18 cellular contexts compared by ENCODE assay signal in genomic region chr5:95241635-95242034, GRCh38. TPM values are rescaled to one million over a fixed set of nuclear protein-coding genes. Genes with fewer than 3 reads are reported as not detected.
DNase-seq lines count a peak whose midpoint lies in the region; ATAC-seq, FAIRE-seq and TF ChIP-seq lines count a peak whose summit lies in the region.
"Had no signal": no experiment of that assay in that cellular context is flagged by ENCODE, and none has a peak within 500 bp of the region (broad histone marks: within the 10 kb centered on the region; RNA-seq: fewer than 3 reads in every experiment).

No MANE protein-coding gene starts in this region.

- H3K9me1 ChIP-seq in endothelial cell of umbilical vein (replicated peaks; ENCODE audit: control insufficient read depth, extremely low read depth, insufficient read depth, low read length), result no peaks in the 10 kb centered on the region

- peak overlapping the region; percentile 14 for H3K27ac ChIP-seq in endothelial cell of umbilical vein (ENCODE audit: insufficient read depth, low read depth, low read length)
- H3K27ac ChIP-seq: neutrophil, tibial nerve had no signal

- peak overlapping the region; percentile 29 for H3K9ac ChIP-seq in endothelial cell of umbilical vein (replicated peaks; ENCODE audit: extremely low read depth, insufficient read depth, low read length)

- BruUV-seq in endothelial cell of umbilical vein (replicated peaks; lab: Mats Ljungman, UMichigan), result TSS peak; percentile 3

- ATAC-seq in GM21723 (IDR thresholded peaks at IDR 0.05; ENCODE audit: unreplicated experiment), result peak; percentile 98
- peak; percentile 84 for ATAC-seq in HG03280 (IDR thresholded peaks at IDR 0.05; ENCODE audit: unreplicated experiment)

- CTCF ChIA-PET in endothelial cell of umbilical vein (lab: Charles Lee), result interaction anchor here (0.8 to 2.7 kb wide), 4 partner anchors 25 to 273 kb away, joined by 3 to 41 read pairs (median 4); no protein-coding TSS in a partner anchor

- no peak for FAIRE-seq in endothelial cell of umbilical vein (lab: Jason Lieb, UNC)
- FAIRE-seq: kidney had no signal

- no peak for TF ChIP-seq CTCF in endothelial cell of umbilical vein (IDR thresholded peaks at IDR 0.05; ENCODE audit: extremely low read depth in 1 of 2, insufficient read depth in 1 of 2, low read depth in 1 of 2, low read length in 2 of 2)

- H3K36me3 ChIP-seq in endothelial cell of umbilical vein (ENCODE audit: control insufficient read depth in 2 of 2, extremely low read depth in 1 of 2, insufficient read depth in 2 of 2, low read length in 2 of 2), result no peaks in the 10 kb centered on the region
- H3K36me3 ChIP-seq: neutrophil, tibial nerve had no signal

- peaks cover 32% of the 10 kb centered on the region for H3K4me1 ChIP-seq in endothelial cell of umbilical vein (ENCODE audit: control insufficient read depth, extremely low read depth, insufficient read depth, low read length)
- H3K4me1 ChIP-seq: tibial nerve had no signal

- no peak overlapping the region for H3K4me3 ChIP-seq in endothelial cell of umbilical vein (replicated peaks in 1 of 3; ENCODE audit: insufficient read depth in 1 of 3, low read depth in 1 of 3, low read length in 3 of 3)
- H3K4me3 ChIP-seq: tibial nerve had no signal

- intact Hi-C loops in endothelial cell of umbilical vein (cut with micrococcal nuclease), result no loop called here

- H3K4me2 ChIP-seq in endothelial cell of umbilical vein (ENCODE audit: insufficient read depth, low read length), result peak overlapping the region; percentile 48

- DNase-seq in SIG-M5 treated with dmso at 0.1 percent for 504 hours (lab: John Stamatoyannopoulos, UW; ENCODE audit: unreplicated experiment), result peak; percentile 4
- no peak for DNase-seq in SIG-M5 (lab: John Stamatoyannopoulos, UW)
- DNase-seq in endothelial cell of umbilical vein (ENCODE audit: low read depth, low spot score), result peak; percentile 42
- DNase-seq in stimulated activated CD4-positive, alpha-beta T cell treated with anti-CD3 and anti-CD28 coated beads, Interleukin-2, amount 100 ng/mL, for 48 hours, result no peak
- DNase-seq in NCI-H1092 treated with DMSO at 0.1 percent for 48 hours (lab: John Stamatoyannopoulos, UW), result no peak
- no peak for DNase-seq in activated CD4-positive, alpha-beta T cell treated with anti-CD3 and anti-CD28 coated beads for 1 hour
- DNase-seq: 8988T; activated CD4-positive, alpha-beta T cell treated with anti-CD3 and anti-CD28 coated beads, Interleukin-2, amount 10 ng/mL, durations not matched to agents 24 days and 14 days; amniotic stem cell; DMS79 treated with DMSO at 0.1 percent for 48 hours; erythroblast; kidney; NCI-H1436 treated with DMSO at 0.1 percent for 48 hours; stimulated activated CD4-positive, alpha-beta T cell treated with anti-CD3 and anti-CD28 coated beads, Interleukin-4, amount 100 ng/mL, for 1 hour had no signal

- peaks cover 0 to 2% of the 10 kb centered on the region in 2 experiments for H3K27me3 ChIP-seq in endothelial cell of umbilical vein (ENCODE audit: control insufficient read depth in 2 of 2, insufficient read depth in 2 of 2, low read length in 2 of 2)
- H3K27me3 ChIP-seq: tibial nerve had no signal

- H3K9me3 ChIP-seq in endothelial cell of umbilical vein (replicated peaks; ENCODE audit: control insufficient read depth, insufficient read depth, low read length), result no peaks in the 10 kb centered on the region
- H3K9me3 ChIP-seq: neutrophil, tibial nerve had no signal

- no peaks in the 10 kb centered on the region for H3K79me2 ChIP-seq in endothelial cell of umbilical vein (ENCODE audit: control insufficient read depth, insufficient read depth, low read length)

- no peak for TF ChIP-seq POLR2A in endothelial cell of umbilical vein (IDR thresholded peaks at IDR 0.05; ENCODE audit: low read depth, low read length)

- dilution Hi-C loops in endothelial cell of umbilical vein (cut with MboI; ENCODE audit: extremely low pct_ligation_motif_present, low sequenced_read_pairs), result no loop called here

- POLR2A ChIA-PET in endothelial cell of umbilical vein (lab: Charles Lee), result no interaction called here

- no peak overlapping the region for H2AFZ ChIP-seq in endothelial cell of umbilical vein (ENCODE audit: low read depth, low read length)

- no peaks in the 10 kb centered on the region for H4K20me1 ChIP-seq in endothelial cell of umbilical vein (replicated peaks; ENCODE audit: control insufficient read depth, extremely low read depth, insufficient read depth, low read length)

TF ChIP-seq in endothelial cell of umbilical vein, 7 proteins besides CTCF, POLR2A, EP300 and RAD21:
- TF ChIP-seq MYC (IDR thresholded peaks at IDR 0.05; ENCODE audit: low read depth, low read length) (no peak), FOS (IDR thresholded peaks at IDR 0.05; ENCODE audit: borderline replicate concordance, insufficient read depth, low read length) (peak; percentile 28), JUN (IDR thresholded peaks at IDR 0.05; ENCODE audit: borderline replicate concordance, insufficient read depth, insufficient read length, low read depth) (peak; percentile 54)

RNA-seq across cellular contexts. Expression of gene MCTP1, which starts 43.3 kb away (rescaled TPM):
- 203 and 307 TPM in 2 replicates for total RNA-seq in endothelial cell of umbilical vein
- polyA plus RNA-seq in endothelial cell of umbilical vein, result 59.4 and 79.3 TPM in 2 replicates
- 56.9 and 87.9 TPM in 2 replicates for polyA plus RNA-seq in endothelial cell of umbilical vein (2011; cell fraction: cytosol; rRNA removed)
- polyA plus RNA-seq in endothelial cell of umbilical vein (2011; cell fraction: nucleus; rRNA removed), result 266 and 328 TPM in 2 replicates
- 404 and 549 TPM in 2 replicates for polyA plus RNA-seq in endothelial cell of umbilical vein (2012)
- 379 and 381 TPM in 2 replicates for polyA minus RNA-seq in endothelial cell of umbilical vein
- 4.9 TPM for polyA minus RNA-seq in endothelial cell of umbilical vein (2011; cell fraction: cytosol; rRNA and poly(A)+ RNA removed)
- polyA minus RNA-seq in endothelial cell of umbilical vein (2011; cell fraction: nucleus; rRNA and poly(A)+ RNA removed), result 1,520 and 1,656 TPM in 2 replicates
- total RNA-seq: activated CD4-positive, alpha-beta T cell treated with anti-CD3 and anti-CD28 coated beads, Interleukin-2, amount 10 ng/mL, durations not matched to agents 24 days and 14 days had no signal

Comparison
In these comparisons a context has a peak if more than half of its experiments do, and no peak if none do; other contexts are left out.
1. DNase-seq: peak in SIG-M5 treated with dmso at 0.1 percent for 504 hours (single experiment) and endothelial cell of umbilical vein (single experiment); none in SIG-M5 (single experiment), stimulated activated CD4-positive, alpha-beta T cell treated with anti-CD3 and anti-CD28 coated beads, Interleukin-2, amount 100 ng/mL, for 48 hours (0 of 2), NCI-H1092 treated with DMSO at 0.1 percent for 48 hours (single experiment) and activated CD4-positive, alpha-beta T cell treated with anti-CD3 and anti-CD28 coated beads for 1 hour (single experiment).